Comparison of ENCODE assay signal across 8 cellular contexts in the genomic region with DNA sequence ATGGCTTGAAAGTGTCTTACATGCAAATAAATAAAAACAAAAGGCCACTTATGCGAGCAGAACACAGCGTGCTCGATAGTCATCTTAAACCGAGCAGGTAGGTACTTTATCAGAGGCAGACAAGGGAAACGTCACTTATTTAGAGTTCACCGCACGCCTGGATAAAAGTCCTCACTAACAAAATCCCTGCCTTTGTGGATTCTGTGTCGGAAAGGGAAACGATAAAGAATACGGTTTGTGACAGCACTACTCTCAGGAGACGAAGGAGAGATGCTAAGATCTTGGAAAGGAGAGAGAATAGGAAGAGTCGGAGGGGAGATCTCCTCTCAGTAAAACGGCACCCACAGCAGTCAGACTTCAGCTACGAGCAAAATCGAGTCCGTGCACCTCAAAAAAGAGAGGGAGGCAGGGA. TPM values are rescaled to one million over a fixed set of nuclear protein-coding genes. Genes with fewer than 3 reads are reported as not detected.
A peak's percentile ranks its signal among the peaks of the same experiment; 100 is the strongest.
DNase-seq lines count a peak whose midpoint lies in the region; ATAC-seq, FAIRE-seq and TF ChIP-seq lines count a peak whose summit lies in the region.

No MANE protein-coding gene starts in this region.

- peak; percentile 16 for ATAC-seq in GM18868 (IDR thresholded peaks at IDR 0.05; ENCODE audit: unreplicated experiment)
- ATAC-seq in HG03159 (IDR thresholded peaks at IDR 0.05; ENCODE audit: unreplicated experiment) = peak; percentile 18
- peak; percentile 1 for ATAC-seq in gastroesophageal sphincter
- peak in 3 of 4 donors; percentile 5 to 23 (median 8) for ATAC-seq in pancreas

- DNase-seq in AG04449 (ENCODE audit: low read depth, low spot score) = no peak
- no peak for DNase-seq in WERI-Rb-1
- DNase-seq in pancreas = no peak
- DNase-seq in NK-92 treated with Interleukin-12 subunit alpha and Interleukin-12 subunit beta, amount 100 ng/mL, for 24 hours (lab: John Stamatoyannopoulos, UW) = no peak
- no peak for DNase-seq in epidermal melanocyte (ENCODE audit: insufficient read length, low spot score)

- TF ChIP-seq EP300 in gastroesophageal sphincter (IDR thresholded peaks at IDR 0.05) = no peak

- peaks cover 11% of the 10 kb centered on the region for H3K36me3 ChIP-seq in WERI-Rb-1
- peaks cover 0 to 19% of the 10 kb centered on the region in 2 donors for H3K36me3 ChIP-seq in gastroesophageal sphincter
- peaks cover 0 to 6% (median 0%) of the 10 kb centered on the region in 3 donors for H3K36me3 ChIP-seq in pancreas

- no peak for FAIRE-seq in pancreas (lab: Jason Lieb, UNC)

- 0% methylated on average over 13 to 16 of the region's 16 CpGs for WGBS in gastroesophageal sphincter (ENCODE audit: low coverage in 1 of 2), 2 donors
- 0 to 1% methylated on average over 16 of the region's 16 CpGs for WGBS in pancreas, 2 donors

- peak overlapping the region; percentile 85 for H3K4me3 ChIP-seq in AG04449 (ENCODE audit: low read depth, low read length)
- peak overlapping the region; percentile 64 for H3K4me3 ChIP-seq in WERI-Rb-1 (ENCODE audit: low read depth, low read length)
- H3K4me3 ChIP-seq in gastroesophageal sphincter = peak overlapping the region; percentile 77 to 91
- H3K4me3 ChIP-seq in pancreas = peak overlapping the region; percentile 68 to 94 (median 88)

- intact Hi-C loops in pancreas (cut with DNase I) = no loop called here

- TF ChIP-seq POLR2A in gastroesophageal sphincter (IDR thresholded peaks at IDR 0.05) = no peak

- TF ChIP-seq CTCF in AG04449 (IDR thresholded peaks at IDR 0.05; ENCODE audit: insufficient read depth, low read length, missing control alignments) (no peak), WERI-Rb-1 (IDR thresholded peaks at IDR 0.05; ENCODE audit: low read depth, low read length) (no peak), gastroesophageal sphincter (IDR thresholded peaks at IDR 0.05) (no peak), pancreas (IDR thresholded peaks at IDR 0.05) (no peak)

- CTCF ChIA-PET in AG04449 (lab: Yijun Ruan, JAX) = no interaction called here

- no peaks in the 10 kb centered on the region for H3K9me3 ChIP-seq in WERI-Rb-1 (ENCODE audit: severe bottlenecking)
- no peaks in the 10 kb centered on the region for H3K9me3 ChIP-seq in gastroesophageal sphincter
- H3K9me3 ChIP-seq in pancreas = no peaks in the 10 kb centered on the region

- H3K27ac ChIP-seq in WERI-Rb-1 = peak overlapping the region; percentile 91
- peak overlapping the region; percentile 24 to 88 (median 84) for H3K27ac ChIP-seq in gastroesophageal sphincter
- peak overlapping the region; percentile 66 to 91 (median 80) for H3K27ac ChIP-seq in pancreas

- H3K27me3 ChIP-seq in WERI-Rb-1 (ENCODE audit: insufficient read depth, low read depth, severe bottlenecking) (no peaks in the 10 kb centered on the region), gastroesophageal sphincter (no peaks in the 10 kb centered on the region), pancreas (no peaks in the 10 kb centered on the region)

- H3K4me1 ChIP-seq in gastroesophageal sphincter = peaks cover 0 to 32% (median 5%) of the 10 kb centered on the region in 3 donors
- H3K4me1 ChIP-seq in pancreas = peaks cover 0 to 15% (median 0%) of the 10 kb centered on the region in 3 donors

- POLR2A ChIA-PET in AG04449 (lab: Yijun Ruan, JAX) = no interaction called here

RNA-seq across cellular contexts. Expression of a gene that starts 0.6 kb away (rescaled TPM):
- total RNA-seq in gastroesophageal sphincter (10 to 100 TPM; 13.2 to 29.1 (median 20.1) TPM), pancreas (10 to 100 TPM in 1 of 6 donors, 1 to 10 TPM in 5; 5.3 to 14.4 (median 7.7) TPM)
- 10 to 100 TPM in 1 of 2 donors, 1 to 10 TPM in 1; 7.9 to 12.9 TPM for polyA plus RNA-seq in pancreas

RNA-seq across cellular contexts. Expression of a gene that starts 43.5 kb away (rescaled TPM):
- total RNA-seq in gastroesophageal sphincter (under 1 TPM; 0.15 to 0.94 (median 0.68) TPM), pancreas (1 to 10 TPM in 1 of 6 donors, under 1 TPM in 5; 0.05 to 1.5 (median 0.17) TPM)
- under 1 TPM; 0.19 to 0.23 TPM for polyA plus RNA-seq in pancreas
